8 cellular contexts compared by ENCODE assay signal in the genomic region with DNA sequence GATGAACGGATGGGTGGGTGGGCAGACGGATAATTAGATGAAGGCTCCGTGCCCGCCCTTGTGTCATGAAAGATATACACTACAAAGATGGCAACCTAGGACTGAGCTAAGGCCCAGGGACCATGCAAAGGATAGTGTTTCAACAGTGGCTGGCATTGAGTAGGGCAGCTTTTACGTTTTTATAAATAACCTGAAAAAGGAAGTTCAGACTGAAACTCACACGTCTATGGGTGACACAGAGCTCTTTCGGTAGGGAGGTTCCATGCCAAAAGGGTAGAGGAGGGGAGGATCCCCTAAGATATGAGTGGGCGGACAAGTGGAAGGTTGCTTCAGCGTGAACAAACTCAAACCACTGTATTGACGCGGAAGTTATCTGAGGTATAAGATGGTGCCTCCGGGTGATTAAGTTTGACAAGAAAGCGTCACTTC.
DNase-seq lines count a peak whose midpoint lies in the region; ATAC-seq and TF ChIP-seq lines count a peak whose summit lies in the region.

No MANE protein-coding gene starts in this region.

- H3K27ac ChIP-seq in muscle layer of duodenum (ENCODE audit: low read length), result peak overlapping the region; percentile 61

- no peak overlapping the region for H3K4me3 ChIP-seq in muscle layer of duodenum (ENCODE audit: low read depth in 1 of 2, low read length in 2 of 2)

- H3K9me3 Mint-ChIP-seq in WTC11, result no peaks in the 10 kb centered on the region

- H3K9me3 ChIP-seq in muscle layer of duodenum (ENCODE audit: control insufficient read depth in 1 of 2, low read length in 2 of 2), result no peaks in the 10 kb centered on the region

- H3K36me3 Mint-ChIP-seq in WTC11, result no peaks in the 10 kb centered on the region

- DNase-seq in NCI-H1417 (lab: John Stamatoyannopoulos, UW), result no peak
- no peak for DNase-seq in DMS 273 treated with DMSO at 0.1 percent for 48 hours (lab: John Stamatoyannopoulos, UW)
- no peak for DNase-seq in foreskin melanocyte
- no peak for DNase-seq in WTC11 (ENCODE audit: low spot score)

- TF ChIP-seq CTCF in WTC11 (IDR thresholded peaks at IDR 0.05), result no peak

- no peaks in the 10 kb centered on the region for H3K27me3 ChIP-seq in muscle layer of duodenum (ENCODE audit: low read depth, low read length)

- POLR2A ChIA-PET in WTC11 (lab: Charles Lee), result no interaction called here

- H3K4me1 Mint-ChIP-seq in WTC11, result peaks cover 8% of the 10 kb centered on the region

- H3K4me3 Mint-ChIP-seq in WTC11, result no peak overlapping the region

- no peaks in the 10 kb centered on the region for H3K27me3 Mint-ChIP-seq in WTC11 (ENCODE audit: low read depth)

- H3K36me3 ChIP-seq in muscle layer of duodenum (ENCODE audit: control insufficient read depth in 1 of 2, insufficient read depth in 2 of 2, low read length in 2 of 2), result no peaks in the 10 kb centered on the region

- CTCF ChIA-PET in WTC11 (lab: Charles Lee), result interaction anchor here (1.2 to 2.4 kb wide), 4 partner anchors 9 to 89 kb away, joined by 3 to 15 read pairs (median 4); no protein-coding TSS in a partner anchor

- peaks cover 4 to 18% of the 10 kb centered on the region in 2 donors for H3K4me1 ChIP-seq in muscle layer of duodenum (ENCODE audit: control insufficient read depth in 1 of 2, insufficient read depth in 2 of 2, low read length in 2 of 2)

- H3K27ac Mint-ChIP-seq in WTC11, result no peak overlapping the region

- ATAC-seq in GM19351 (IDR thresholded peaks at IDR 0.05; ENCODE audit: unreplicated experiment) (peak; percentile 61), HG03108 (IDR thresholded peaks at IDR 0.05; ENCODE audit: unreplicated experiment) (peak; percentile 76), WTC11 (no peak)
- peak; percentile 65 to 69 for ATAC-seq in activated CD4-positive, CD25-positive, alpha-beta regulatory T cell treated with anti-CD3 and anti-CD28 coated beads, Interleukin-2, amount 50 U/mL, for 24 hours

TF ChIP-seq in WTC11, 78 proteins besides CTCF, POLR2A, EP300 and RAD21:
- TF ChIP-seq ZNF425 (CRISPR knock-in tag; conservative IDR thresholded peaks at IDR 0.05) (no peak), ZNF219 (CRISPR knock-in tag; IDR thresholded peaks at IDR 0.05; ENCODE audit: borderline replicate concordance) (no peak), NR1H2 (CRISPR knock-in tag; IDR thresholded peaks at IDR 0.05) (no peak), ZNF263 (CRISPR knock-in tag; IDR thresholded peaks at IDR 0.05; ENCODE audit: low read depth) (no peak), USF2 (CRISPR knock-in tag; IDR thresholded peaks at IDR 0.05) (no peak)
- TF ChIP-seq, protein P1, sequence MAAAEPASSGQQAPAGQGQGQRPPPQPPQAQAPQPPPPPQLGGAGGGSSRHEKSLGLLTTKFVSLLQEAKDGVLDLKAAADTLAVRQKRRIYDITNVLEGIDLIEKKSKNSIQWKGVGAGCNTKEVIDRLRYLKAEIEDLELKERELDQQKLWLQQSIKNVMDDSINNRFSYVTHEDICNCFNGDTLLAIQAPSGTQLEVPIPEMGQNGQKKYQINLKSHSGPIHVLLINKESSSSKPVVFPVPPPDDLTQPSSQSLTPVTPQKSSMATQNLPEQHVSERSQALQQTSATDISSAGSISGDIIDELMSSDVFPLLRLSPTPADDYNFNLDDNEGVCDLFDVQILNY (CRISPR knock-in tag; IDR thresholded peaks at IDR 0.05), result no peak
